Comparison of ENCODE assay signal across 33 cellular contexts in genomic region chr16:53736297-53736696, GRCh38.
"Had no signal": no experiment of that assay in that cellular context is flagged by ENCODE, and none has a peak within 500 bp of the region (broad histone marks: within the 10 kb centered on the region; RNA-seq: fewer than 3 reads in every experiment).

No MANE protein-coding gene starts in this region.

- H3K36me3 ChIP-seq: brain microvascular endothelial cell, esophagus muscularis mucosa, gastrocnemius medialis, heart left ventricle, WERI-Rb-1 had no signal

- DNase-seq: activated B cell treated with CpG ODN at 0.5 μM for 24 hours; activated CD4-positive, alpha-beta T cell treated with anti-CD3 and anti-CD28 coated beads for 48 hours; activated CD4-positive, alpha-beta T cell treated with anti-CD3 and anti-CD28 coated beads, Interleukin-2, amount 50 U/mL, for 1 hour; activated CD4-positive, alpha-beta T cell treated with anti-CD3 and anti-CD28 coated beads, Interleukin-2, amount 50 U/mL, for 48 hours; activated CD8-positive, alpha-beta memory T cell treated with anti-CD3 and anti-CD28 coated beads for 24 hours; activated CD8-positive, alpha-beta T cell treated with anti-CD3 and anti-CD28 coated beads for 36 hours; activated effector memory CD4-positive, alpha-beta T cell treated with anti-CD3 and anti-CD28 coated beads, Interleukin-2, amount 50 U/mL, for 16 hours; activated naive CD4-positive, alpha-beta T cell treated with anti-CD3 and anti-CD28 coated beads for 36 hours; activated naive CD8-positive, alpha-beta T cell treated with anti-CD3 and anti-CD28 coated beads, Interleukin-2, amount 10 ng/mL, durations not matched to agents 7 days and 5 days; activated T-cell treated with anti-CD3 and anti-CD28 coated beads, Interleukin-2, amount 50 U/mL, for 1 hour; activated T-cell treated with anti-CD3 and anti-CD28 coated beads, Interleukin-2, amount 50 U/mL, for 48 hours; amniotic stem cell; anterior cingulate cortex; brain microvascular endothelial cell; cortex of kidney; dermis blood vessel endothelial cell; effector CD4-positive, alpha-beta T cell; effector memory CD8-positive, alpha-beta T cell; erythroblast; foreskin keratinocyte; gastrocnemius medialis; glutamatergic neuron; heart left ventricle; T-helper 1 cell; T-helper 17 cell; T1000; WERI-Rb-1 had no signal

- H3K4me3 Mint-ChIP-seq: activated B cell treated with CpG ODN at 0.5 μM for 24 hours; activated CD8-positive, alpha-beta T cell treated with anti-CD3 and anti-CD28 coated beads for 36 hours; activated naive CD4-positive, alpha-beta T cell treated with anti-CD3 and anti-CD28 coated beads for 36 hours; activated naive CD4-positive, alpha-beta T cell treated with anti-CD3 and anti-CD28 coated beads, Interleukin-2, amount 50 U/mL, for 24 hours; activated naive CD8-positive, alpha-beta T cell treated with anti-CD3 and anti-CD28 coated beads, Interleukin-2, amount 10 ng/mL, durations not matched to agents 7 days and 5 days; activated T-helper 1 cell treated with anti-CD3 and anti-CD28 coated beads, Interleukin-12 subunit alpha, Interleukin-12 subunit beta, Interleukin-2, Interleukin-4 antibody, amounts not matched to agents 30 ng/mL and 10 ng/mL and 1 ng/mL, durations not matched to agents 14 hours and 24 hours and 36 hours; effector memory CD8-positive, alpha-beta T cell; T-helper 17 cell; T-helper 2 cell treated with Interferon-gamma antibody and Interleukin-4, amounts not matched to agents 5 μg/mL and 100 μg/mL, for 36 hours had no signal

- H3K27ac ChIP-seq: brain microvascular endothelial cell, esophagus muscularis mucosa, foreskin keratinocyte, gastrocnemius medialis, heart left ventricle, WERI-Rb-1 had no signal

- H3K9me3 ChIP-seq: esophagus muscularis mucosa, gastrocnemius medialis, heart left ventricle had no signal

- H3K27ac Mint-ChIP-seq: activated B cell treated with CpG ODN at 0.5 μM for 24 hours; activated CD8-positive, alpha-beta T cell treated with anti-CD3 and anti-CD28 coated beads for 36 hours; activated naive CD4-positive, alpha-beta T cell treated with anti-CD3 and anti-CD28 coated beads for 36 hours; activated naive CD4-positive, alpha-beta T cell treated with anti-CD3 and anti-CD28 coated beads, Interleukin-2, amount 50 U/mL, for 24 hours; activated naive CD8-positive, alpha-beta T cell treated with anti-CD3 and anti-CD28 coated beads, Interleukin-2, amount 10 ng/mL, durations not matched to agents 7 days and 5 days; activated T-helper 1 cell treated with anti-CD3 and anti-CD28 coated beads, Interleukin-12 subunit alpha, Interleukin-12 subunit beta, Interleukin-2, Interleukin-4 antibody, amounts not matched to agents 30 ng/mL and 10 ng/mL and 1 ng/mL, durations not matched to agents 14 hours and 24 hours and 36 hours; activated T-helper 2 cell treated with anti-CD3 and anti-CD28 coated beads, Interferon-gamma antibody, Interleukin-2, Interleukin-4, amounts not matched to agents 10 μg/mL and 5 μg/mL and 100 μg/mL, durations not matched to agents 14 hours and 24 hours and 36 hours; effector memory CD8-positive, alpha-beta T cell; T-helper 2 cell treated with Interferon-gamma antibody and Interleukin-4, amounts not matched to agents 5 μg/mL and 100 μg/mL, for 36 hours had no signal

- H3K36me3 Mint-ChIP-seq: activated naive CD4-positive, alpha-beta T cell treated with anti-CD3 and anti-CD28 coated beads, Interleukin-2, amount 50 U/mL, for 24 hours; activated naive CD8-positive, alpha-beta T cell treated with anti-CD3 and anti-CD28 coated beads, Interleukin-2, amount 10 ng/mL, durations not matched to agents 7 days and 5 days had no signal

- H3K4me3 ChIP-seq: esophagus muscularis mucosa, gastrocnemius medialis, heart left ventricle had no signal

- H3K9me3 Mint-ChIP-seq: activated B cell treated with CpG ODN at 0.5 μM for 24 hours; activated CD8-positive, alpha-beta T cell treated with anti-CD3 and anti-CD28 coated beads for 36 hours; activated naive CD4-positive, alpha-beta T cell treated with anti-CD3 and anti-CD28 coated beads for 36 hours; activated naive CD4-positive, alpha-beta T cell treated with anti-CD3 and anti-CD28 coated beads, Interleukin-2, amount 50 U/mL, for 24 hours; activated naive CD8-positive, alpha-beta T cell treated with anti-CD3 and anti-CD28 coated beads, Interleukin-2, amount 10 ng/mL, durations not matched to agents 7 days and 5 days; activated T-helper 1 cell treated with anti-CD3 and anti-CD28 coated beads, Interleukin-12 subunit alpha, Interleukin-12 subunit beta, Interleukin-2, Interleukin-4 antibody, amounts not matched to agents 30 ng/mL and 10 ng/mL and 1 ng/mL, durations not matched to agents 14 hours and 24 hours and 36 hours; activated T-helper 2 cell treated with anti-CD3 and anti-CD28 coated beads, Interferon-gamma antibody, Interleukin-2, Interleukin-4, amounts not matched to agents 10 μg/mL and 5 μg/mL and 100 μg/mL, durations not matched to agents 14 hours and 24 hours and 36 hours; effector memory CD8-positive, alpha-beta T cell; T-helper 2 cell treated with Interferon-gamma antibody and Interleukin-4, amounts not matched to agents 5 μg/mL and 100 μg/mL, for 36 hours had no signal

- H3K27me3 ChIP-seq: brain microvascular endothelial cell, esophagus muscularis mucosa, foreskin keratinocyte, gastrocnemius medialis, heart left ventricle had no signal

- ATAC-seq: activated CD4-positive, CD25-positive, alpha-beta regulatory T cell treated with anti-CD3 and anti-CD28 coated beads, Interleukin-2, amount 50 U/mL, for 24 hours; activated CD8-positive, alpha-beta T cell treated with anti-CD3 and anti-CD28 coated beads for 36 hours; effector memory CD8-positive, alpha-beta T cell; foreskin keratinocyte; heart left ventricle; T-helper 17 cell had no signal

- H3K27me3 Mint-ChIP-seq: activated B cell treated with CpG ODN at 0.5 μM for 24 hours; activated CD8-positive, alpha-beta T cell treated with anti-CD3 and anti-CD28 coated beads for 36 hours; activated naive CD4-positive, alpha-beta T cell treated with anti-CD3 and anti-CD28 coated beads, Interleukin-2, amount 50 U/mL, for 24 hours; activated naive CD8-positive, alpha-beta T cell treated with anti-CD3 and anti-CD28 coated beads, Interleukin-2, amount 10 ng/mL, durations not matched to agents 7 days and 5 days; effector memory CD8-positive, alpha-beta T cell; T-helper 17 cell had no signal
